In genomic region chr7:10343108-10343507, GRCh38 we compare ENCODE assay signal across 18 cellular contexts.
DNase-seq lines count a peak whose midpoint lies in the region; ATAC-seq and TF ChIP-seq lines count a peak whose summit lies in the region.
"Had no signal": no experiment of that assay in that cellular context is flagged by ENCODE, and none has a peak within 500 bp of the region (broad histone marks: within the 10 kb centered on the region; RNA-seq: fewer than 3 reads in every experiment).

No MANE protein-coding gene starts in this region.

- no peak for TF ChIP-seq CTCF in mesothelial cell of epicardium (IDR thresholded peaks at IDR 0.05; ENCODE audit: unreplicated experiment)

- CTCF ChIA-PET in activated naive CD4-positive, alpha-beta T cell treated with anti-CD3 and anti-CD28 coated beads, Interleukin-2, amount 10 ng/mL, durations not matched to agents 7 days and 5 days (lab: Charles Lee): no interaction called here

- H3K36me3 Mint-ChIP-seq in mesothelial cell of epicardium: no peaks in the 10 kb centered on the region
- H3K36me3 Mint-ChIP-seq in activated naive CD4-positive, alpha-beta T cell treated with anti-CD3 and anti-CD28 coated beads, Interleukin-2, amount 10 ng/mL, durations not matched to agents 7 days and 5 days: no peaks in the 10 kb centered on the region

- no peaks in the 10 kb centered on the region for H3K4me1 Mint-ChIP-seq in mesothelial cell of epicardium
- H3K4me1 Mint-ChIP-seq in activated naive CD4-positive, alpha-beta T cell treated with anti-CD3 and anti-CD28 coated beads, Interleukin-2, amount 10 ng/mL, durations not matched to agents 7 days and 5 days: no peaks in the 10 kb centered on the region
- H3K4me1 Mint-ChIP-seq: B cell, H9 had no signal

- H3K27ac Mint-ChIP-seq in mesothelial cell of epicardium: no peak overlapping the region
- H3K27ac Mint-ChIP-seq in activated naive CD4-positive, alpha-beta T cell treated with anti-CD3 and anti-CD28 coated beads, Interleukin-2, amount 10 ng/mL, durations not matched to agents 7 days and 5 days: no peak overlapping the region
- H3K27ac Mint-ChIP-seq: B cell, H9, HFFc6 had no signal

- DNase-seq in NOMO-1 treated with dmso at 0.1 percent for 144 hours (lab: John Stamatoyannopoulos, UW; ENCODE audit: unreplicated experiment): peak; percentile 15
- DNase-seq in left kidney (ENCODE audit: low read depth, low spot score): peak; percentile 4
- DNase-seq in mesothelial cell of epicardium (ENCODE audit: low spot score in 2 of 2, unreplicated experiment in 2 of 2): no peak
- no peak for DNase-seq in NAMALWA (ENCODE audit: low spot score)
- DNase-seq in activated naive CD4-positive, alpha-beta T cell treated with anti-CD3 and anti-CD28 coated beads, Interleukin-2, amount 10 ng/mL, durations not matched to agents 7 days and 5 days: no peak
- DNase-seq: EL, H9, HFFc6, KBM-7, MM.1S, NCI-H1105, NCI-H1694, NCI-H510A, SHP77 treated with DMSO at 0.1 percent for 48 hours had no signal

- no peaks in the 10 kb centered on the region for H3K9me3 Mint-ChIP-seq in mesothelial cell of epicardium
- H3K9me3 Mint-ChIP-seq in activated naive CD4-positive, alpha-beta T cell treated with anti-CD3 and anti-CD28 coated beads, Interleukin-2, amount 10 ng/mL, durations not matched to agents 7 days and 5 days: no peaks in the 10 kb centered on the region
- H3K9me3 Mint-ChIP-seq: H9 had no signal

- no peaks in the 10 kb centered on the region for H3K27me3 Mint-ChIP-seq in mesothelial cell of epicardium (ENCODE audit: low read depth)
- H3K27me3 Mint-ChIP-seq in activated naive CD4-positive, alpha-beta T cell treated with anti-CD3 and anti-CD28 coated beads, Interleukin-2, amount 10 ng/mL, durations not matched to agents 7 days and 5 days: no peaks in the 10 kb centered on the region
- H3K27me3 Mint-ChIP-seq: B cell had no signal

- H3K4me3 Mint-ChIP-seq in mesothelial cell of epicardium: no peak overlapping the region
- no peak overlapping the region for H3K4me3 Mint-ChIP-seq in activated naive CD4-positive, alpha-beta T cell treated with anti-CD3 and anti-CD28 coated beads, Interleukin-2, amount 10 ng/mL, durations not matched to agents 7 days and 5 days
- H3K4me3 Mint-ChIP-seq: B cell, H9, HFFc6 had no signal

- ATAC-seq in GM21737 (IDR thresholded peaks at IDR 0.05; ENCODE audit: unreplicated experiment) (peak; percentile 80), HG03460 (IDR thresholded peaks at IDR 0.05; ENCODE audit: unreplicated experiment) (peak; percentile 75)
- ATAC-seq: A549 had no signal

Comparison
In these comparisons a context has a peak if more than half of its experiments do, and no peak if none do; other contexts are left out.
1. DNase-seq: peak in NOMO-1 treated with dmso at 0.1 percent for 144 hours (single experiment) and left kidney (single experiment); none in mesothelial cell of epicardium (0 of 2), NAMALWA (single experiment) and activated naive CD4-positive, alpha-beta T cell treated with anti-CD3 and anti-CD28 coated beads, Interleukin-2, amount 10 ng/mL, durations not matched to agents 7 days and 5 days (single experiment).